12 cellular contexts compared by ENCODE assay signal in the genomic region with DNA sequence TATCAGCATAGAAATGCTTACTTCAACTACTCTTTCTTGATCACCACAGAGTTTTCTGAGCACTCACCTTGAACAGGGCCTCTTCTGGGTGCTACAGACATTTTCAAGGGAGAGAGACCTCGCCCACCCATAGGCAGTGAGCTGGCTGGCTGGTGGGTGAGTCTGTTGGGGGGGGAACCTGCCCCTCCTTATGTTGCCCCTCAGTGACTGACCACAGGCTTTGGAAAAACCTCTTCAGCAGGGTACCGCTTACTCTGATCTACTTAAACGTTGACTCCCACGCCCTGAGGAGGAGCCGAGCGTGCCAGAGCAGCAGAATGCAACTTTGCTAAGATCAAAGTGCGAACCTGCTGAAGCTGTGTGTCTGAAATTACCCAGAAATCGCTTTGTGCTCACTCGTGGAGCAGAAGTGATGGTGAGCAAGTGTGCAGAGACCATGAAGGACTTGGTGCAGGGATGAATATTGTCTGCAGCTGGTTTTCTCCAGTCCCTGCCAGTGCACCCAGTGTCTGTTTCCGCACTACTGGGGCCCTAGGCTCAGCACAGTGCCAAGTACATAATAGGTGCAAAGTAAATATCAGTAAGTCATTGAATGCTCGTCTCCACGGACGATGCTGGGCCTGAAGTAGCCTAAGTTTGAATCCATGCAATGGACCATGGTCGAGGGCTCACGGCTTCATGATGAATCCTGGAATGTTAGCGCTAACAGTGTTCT.
DNase-seq lines count a peak whose midpoint lies in the region; ATAC-seq and TF ChIP-seq lines count a peak whose summit lies in the region.
"Had no signal": no experiment of that assay in that cellular context is flagged by ENCODE, and none has a peak within 500 bp of the region (broad histone marks: within the 10 kb centered on the region; RNA-seq: fewer than 3 reads in every experiment).

No MANE protein-coding gene starts in this region.

- H3K4me1 Mint-ChIP-seq in activated CD4-positive, alpha-beta memory T cell treated with anti-CD3 and anti-CD28 coated beads for 36 hours (ENCODE audit: low read depth), result peaks cover 70% of the 10 kb centered on the region
- H3K4me1 Mint-ChIP-seq in brain, result peaks cover 70% of the 10 kb centered on the region

- POLR2A ChIA-PET in activated CD4-positive, alpha-beta memory T cell treated with anti-CD3 and anti-CD28 coated beads for 36 hours (lab: Charles Lee), result interaction anchor here (0.6 to 2.4 kb wide), 6 partner anchors 40 to 243 kb away, joined by 3 to 11 read pairs (median 3); no protein-coding TSS in a partner anchor

- peak overlapping the region; percentile 92 for H3K27ac Mint-ChIP-seq in activated CD4-positive, alpha-beta memory T cell treated with anti-CD3 and anti-CD28 coated beads for 36 hours
- peak overlapping the region in 3 of 5 experiments; percentile 36 to 94 (median 46) for H3K27ac Mint-ChIP-seq in brain

- H3K4me3 Mint-ChIP-seq in activated CD4-positive, alpha-beta memory T cell treated with anti-CD3 and anti-CD28 coated beads for 36 hours, result peak overlapping the region; percentile 64
- H3K4me3 Mint-ChIP-seq in brain, result no peak overlapping the region
- H3K4me3 Mint-ChIP-seq: central memory CD8-positive, alpha-beta T cell had no signal

- no peaks in the 10 kb centered on the region for H3K27me3 Mint-ChIP-seq in activated CD4-positive, alpha-beta memory T cell treated with anti-CD3 and anti-CD28 coated beads for 36 hours
- H3K27me3 Mint-ChIP-seq in brain, result no peaks in the 10 kb centered on the region
- H3K27me3 Mint-ChIP-seq: central memory CD8-positive, alpha-beta T cell had no signal

- H3F3A ChIP-seq in MM.1S (ENCODE audit: insufficient read depth, low read length), result peaks cover 20% of the 10 kb centered on the region

- peaks cover 2% of the 10 kb centered on the region for H3K36me3 Mint-ChIP-seq in activated CD4-positive, alpha-beta memory T cell treated with anti-CD3 and anti-CD28 coated beads for 36 hours
- no peaks in the 10 kb centered on the region for H3K36me3 Mint-ChIP-seq in brain

- H3K36me3 ChIP-seq in MM.1S (replicated peaks; ENCODE audit: insufficient read depth, low read length), result no peaks in the 10 kb centered on the region
- no peaks in the 10 kb centered on the region for H3K36me3 ChIP-seq in tibial artery
- H3K36me3 ChIP-seq: sigmoid colon had no signal

- H3K4me3 ChIP-seq in MM.1S (ENCODE audit: low read length), result no peak overlapping the region
- H3K4me3 ChIP-seq in tibial artery, result no peak overlapping the region
- H3K4me3 ChIP-seq: sigmoid colon had no signal

- no peaks in the 10 kb centered on the region for H3K9me2 ChIP-seq in MM.1S (replicated peaks; ENCODE audit: insufficient read depth, low read length)

- TF ChIP-seq CTCF in brain (conservative IDR thresholded peaks at IDR 0.05), result no peak
- TF ChIP-seq CTCF in MM.1S (IDR thresholded peaks at IDR 0.05; ENCODE audit: low read length), result no peak
- no peak for TF ChIP-seq CTCF in tibial artery (IDR thresholded peaks at IDR 0.05)

- H3K9me3 Mint-ChIP-seq in activated CD4-positive, alpha-beta memory T cell treated with anti-CD3 and anti-CD28 coated beads for 36 hours, result peaks cover 2% of the 10 kb centered on the region
- H3K9me3 Mint-ChIP-seq in brain, result peaks cover 2 to 9% (median 3%) of the 10 kb centered on the region in 5 experiments
- H3K9me3 Mint-ChIP-seq: central memory CD8-positive, alpha-beta T cell had no signal

- no peaks in the 10 kb centered on the region for H3K27me3 ChIP-seq in MM.1S (replicated peaks; ENCODE audit: insufficient read depth, low read length)
- no peaks in the 10 kb centered on the region for H3K27me3 ChIP-seq in tibial artery
- H3K27me3 ChIP-seq: sigmoid colon had no signal

- intact Hi-C loops in activated CD4-positive, alpha-beta memory T cell treated with anti-CD3 and anti-CD28 coated beads for 36 hours (cut with micrococcal nuclease), result loop anchor here (1.0 to 5.0 kb wide), 3 partner anchors 37 to 268 kb away; no protein-coding TSS in a partner anchor
- intact Hi-C loops in tibial artery (cut with DNase I; ENCODE audit: low total_unique reads), result no loop called here

- no peak overlapping the region for H2AFZ ChIP-seq in MM.1S (ENCODE audit: low read length)

- H3K27ac ChIP-seq in MM.1S (ENCODE audit: low read length) (no peak overlapping the region), tibial artery (no peak overlapping the region)
- H3K27ac ChIP-seq: sigmoid colon had no signal

- H3K4me2 ChIP-seq in MM.1S (ENCODE audit: low read depth, low read length), result no peak overlapping the region

- H3K9ac ChIP-seq in MM.1S (ENCODE audit: low read length), result no peak overlapping the region

- H3K4me1 ChIP-seq in MM.1S (ENCODE audit: low read length), result peaks cover 27% of the 10 kb centered on the region
- H3K4me1 ChIP-seq in tibial artery, result peaks cover 0 to 23% (median 7%) of the 10 kb centered on the region in 4 donors

- H3K9me3 ChIP-seq in MM.1S (replicated peaks; ENCODE audit: insufficient read depth, low read length), result no peaks in the 10 kb centered on the region
- no peaks in the 10 kb centered on the region for H3K9me3 ChIP-seq in tibial artery
- H3K9me3 ChIP-seq: sigmoid colon had no signal

- CTCF ChIA-PET in activated CD4-positive, alpha-beta memory T cell treated with anti-CD3 and anti-CD28 coated beads for 36 hours (lab: Charles Lee), result no interaction called here

- DNase-seq in activated CD4-positive, alpha-beta memory T cell treated with anti-CD3 and anti-CD28 coated beads for 36 hours, result peak; percentile 77
- peak; percentile 38 for DNase-seq in stimulated activated CD8-positive, alpha-beta memory T cell treated with anti-CD3 and anti-CD28 coated beads, Interleukin-12 subunit alpha, Interleukin-12 subunit beta, amount 100 ng/mL, for 4 hours (ENCODE audit: low read depth)
- no peak for DNase-seq in MM.1S
- no peak for DNase-seq in RKO (ENCODE audit: low spot score)
- no peak for DNase-seq in tibial artery
- DNase-seq: KG1, left ventricle myocardium superior, sigmoid colon had no signal

- H4K20me1 ChIP-seq in MM.1S (ENCODE audit: insufficient read depth, low read length), result no peaks in the 10 kb centered on the region

- peak; percentile 5 for ATAC-seq in GM18502 (IDR thresholded peaks at IDR 0.05; ENCODE audit: poor library complexity, unreplicated experiment)
- ATAC-seq in HG03280 (IDR thresholded peaks at IDR 0.05; ENCODE audit: unreplicated experiment), result no peak
- ATAC-seq: left ventricle myocardium superior had no signal

- H3K79me2 ChIP-seq in MM.1S (ENCODE audit: low read length), result no peaks in the 10 kb centered on the region

Comparison
In these comparisons a context has a peak if more than half of its experiments do, and no peak if none do; other contexts are left out.
1. DNase-seq: peak in activated CD4-positive, alpha-beta memory T cell treated with anti-CD3 and anti-CD28 coated beads for 36 hours (single experiment) and stimulated activated CD8-positive, alpha-beta memory T cell treated with anti-CD3 and anti-CD28 coated beads, Interleukin-12 subunit alpha, Interleukin-12 subunit beta, amount 100 ng/mL, for 4 hours (single experiment); none in MM.1S (single experiment), RKO (single experiment) and tibial artery (0 of 2).